Comparison of ENCODE assay signal across 1 cellular context in the genomic region with DNA sequence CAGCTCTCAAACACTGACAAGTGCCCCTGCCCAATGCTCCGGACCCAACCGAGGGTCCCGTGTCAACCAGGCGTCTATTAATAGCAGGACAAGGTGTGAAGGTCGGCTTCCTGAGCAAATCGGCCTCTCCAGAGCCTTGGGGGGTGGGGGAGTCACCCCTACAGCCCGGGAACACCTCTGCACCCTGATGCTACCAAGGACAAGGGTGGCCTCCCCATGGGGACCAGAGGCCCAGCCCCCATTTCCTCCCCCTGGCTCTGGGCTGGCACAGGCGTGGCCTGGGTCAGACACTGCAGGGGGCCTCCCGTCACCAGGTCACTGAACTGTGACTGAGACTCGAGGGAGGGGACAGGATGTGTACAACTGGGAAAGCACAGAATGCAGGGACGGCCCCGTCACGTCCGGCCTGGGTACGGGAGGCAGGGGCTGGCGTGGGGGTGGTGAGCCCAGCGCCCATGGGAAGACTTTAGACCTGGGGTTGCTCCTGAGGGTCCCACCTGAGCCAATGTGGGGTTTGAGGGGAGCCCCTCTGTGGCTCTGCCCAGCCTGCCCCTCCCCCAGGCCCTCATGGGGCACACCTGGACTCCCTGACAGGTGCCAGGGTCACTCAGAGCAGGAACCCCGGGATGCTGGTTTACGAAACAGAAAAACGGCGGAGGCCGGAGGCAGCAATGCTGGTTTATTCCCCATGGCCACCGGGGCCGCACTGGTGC.
TF ChIP-seq lines count a peak whose summit lies in the region.

No MANE protein-coding gene starts in this region.

TF ChIP-seq in HepG2, 621 proteins besides CTCF, POLR2A, EP300 and RAD21 (continued from another document and continues in another):
- TF ChIP-seq ZBTB10 (CRISPR knock-in tag; IDR thresholded peaks at IDR 0.05; ENCODE audit: borderline replicate concordance) (peak; percentile 52; the same call in 1 of the 2 replicates), ZNF777 (CRISPR knock-in tag; IDR thresholded peaks at IDR 0.05) (peak; percentile 41; the same call in 1 of the 2 replicates), RXRB (CRISPR knock-in tag; IDR thresholded peaks at IDR 0.05; ENCODE audit: borderline replicate concordance) (peak; percentile 99), ZSCAN30 (CRISPR knock-in tag; IDR thresholded peaks at IDR 0.05) (peak; percentile 87), PRPF4 (IDR thresholded peaks at IDR 0.05; ENCODE audit: low read depth, low read length, poor library complexity, severe bottlenecking) (no peak), ZNF7 (CRISPR knock-in tag; IDR thresholded peaks at IDR 0.05) (no peak), HMGA1 (CRISPR knock-in tag; conservative IDR thresholded peaks at IDR 0.05) (no peak), ZNF343 (CRISPR knock-in tag; IDR thresholded peaks at IDR 0.05) (no peak; the same call in 1 of the 2 replicates), MAX (IDR thresholded peaks at IDR 0.05) (peak; percentile 84), HDAC1 (CRISPR knock-in tag; IDR thresholded peaks at IDR 0.05) (peak; percentile 97), ETS1 (CRISPR knock-in tag; IDR thresholded peaks at IDR 0.05) (no peak), HOXA5 (CRISPR knock-in tag; IDR thresholded peaks at IDR 0.05) (no peak), KAT8 (CRISPR knock-in tag; IDR thresholded peaks at IDR 0.05) (peak; percentile 92), RBAK (CRISPR knock-in tag; IDR thresholded peaks at IDR 0.05) (no peak), DNMT1 (CRISPR knock-in tag; IDR thresholded peaks at IDR 0.05) (peak; percentile 37; the same call in 1 of the 2 replicates), GPN1 (CRISPR knock-in tag; IDR thresholded peaks at IDR 0.05; ENCODE audit: borderline replicate concordance) (no peak), ZNF513 (CRISPR knock-in tag; conservative IDR thresholded peaks at IDR 0.05) (no peak), SSRP1 (CRISPR knock-in tag; IDR thresholded peaks at IDR 0.05) (0 out of 2 replicates have a peak, but pooled peaks have one; percentile 85), ZNF770 (CRISPR knock-in tag; IDR thresholded peaks at IDR 0.05) (peak; percentile 83), HNRNPH1 (optimal IDR thresholded peaks at IDR 0.05; ENCODE audit: low read depth, low read length) (peak; percentile 19), ZIK1 (CRISPR knock-in tag; IDR thresholded peaks at IDR 0.05; ENCODE audit: borderline replicate concordance, low read depth) (peak; percentile 13), ZNF547 (CRISPR knock-in tag; IDR thresholded peaks at IDR 0.05) (peak; percentile 82; the same call in 1 of the 2 replicates), CENPX (CRISPR knock-in tag; IDR thresholded peaks at IDR 0.05) (no peak), MIER3 (CRISPR knock-in tag; IDR thresholded peaks at IDR 0.05; ENCODE audit: borderline replicate concordance) (peak; percentile 87; the same call in 1 of the 2 replicates), GABPA (IDR thresholded peaks at IDR 0.05; ENCODE audit: low read depth, low read length) (no peak), GABPA (CRISPR knock-in tag; IDR thresholded peaks at IDR 0.05; ENCODE audit: low read depth) (peak; percentile 96), MNT (IDR thresholded peaks at IDR 0.05) (peak; percentile 71), ZNF746 (CRISPR knock-in tag; IDR thresholded peaks at IDR 0.05) (peak; percentile 42), FOXC1 (CRISPR knock-in tag; IDR thresholded peaks at IDR 0.05; ENCODE audit: borderline replicate concordance) (no peak; the same call in 1 of the 2 replicates), RFX3 (CRISPR knock-in tag; IDR thresholded peaks at IDR 0.05) (no peak), ZNF660 (CRISPR knock-in tag; IDR thresholded peaks at IDR 0.05; ENCODE audit: borderline replicate concordance, low read depth) (no peak), XRCC5 (optimal IDR thresholded peaks at IDR 0.05; ENCODE audit: low read length) (peak; percentile 92), HHEX (CRISPR knock-in tag; IDR thresholded peaks at IDR 0.05) (peak; percentile 23; the same call in 1 of the 2 replicates), ZNF382 (CRISPR knock-in tag; IDR thresholded peaks at IDR 0.05; ENCODE audit: borderline replicate concordance) (no peak), TGIF2 (CRISPR knock-in tag; IDR thresholded peaks at IDR 0.05) (peak; percentile 95), SALL2 (CRISPR knock-in tag; IDR thresholded peaks at IDR 0.05) (peak; percentile 20; the same call in 1 of the 2 replicates), MYNN (CRISPR knock-in tag; IDR thresholded peaks at IDR 0.05; ENCODE audit: low read depth) (peak; percentile 62; the same call in 1 of the 2 replicates), ZSCAN31 (CRISPR knock-in tag; IDR thresholded peaks at IDR 0.05; ENCODE audit: low read depth) (peak; percentile 72; the same call in 1 of the 2 replicates), BHLHE40 (IDR thresholded peaks at IDR 0.05; ENCODE audit: low read length) (0 out of 2 replicates have a peak, but pooled peaks have one; percentile 3), CREB1 (IDR thresholded peaks at IDR 0.05) (peak; percentile 88), CREB1 (CRISPR knock-in tag; IDR thresholded peaks at IDR 0.05) (peak; percentile 94), ZNF569 (CRISPR knock-in tag; IDR thresholded peaks at IDR 0.05; ENCODE audit: borderline replicate concordance) (no peak; the same call in 1 of the 2 replicates), KDM6A (CRISPR knock-in tag; IDR thresholded peaks at IDR 0.05; ENCODE audit: low read depth) (peak; percentile 85)
- TF ChIP-seq, protein P1, sequence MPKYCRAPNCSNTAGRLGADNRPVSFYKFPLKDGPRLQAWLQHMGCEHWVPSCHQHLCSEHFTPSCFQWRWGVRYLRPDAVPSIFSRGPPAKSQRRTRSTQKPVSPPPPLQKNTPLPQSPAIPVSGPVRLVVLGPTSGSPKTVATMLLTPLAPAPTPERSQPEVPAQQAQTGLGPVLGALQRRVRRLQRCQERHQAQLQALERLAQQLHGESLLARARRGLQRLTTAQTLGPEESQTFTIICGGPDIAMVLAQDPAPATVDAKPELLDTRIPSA (CRISPR knock-in tag; IDR thresholded peaks at IDR 0.05; ENCODE audit: borderline replicate concordance) = no peak
- TF ChIP-seq, protein P2, sequence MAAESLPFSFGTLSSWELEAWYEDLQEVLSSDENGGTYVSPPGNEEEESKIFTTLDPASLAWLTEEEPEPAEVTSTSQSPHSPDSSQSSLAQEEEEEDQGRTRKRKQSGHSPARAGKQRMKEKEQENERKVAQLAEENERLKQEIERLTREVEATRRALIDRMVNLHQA (CRISPR knock-in tag; IDR thresholded peaks at IDR 0.05) = no peak
- TF ChIP-seq, protein P3, sequence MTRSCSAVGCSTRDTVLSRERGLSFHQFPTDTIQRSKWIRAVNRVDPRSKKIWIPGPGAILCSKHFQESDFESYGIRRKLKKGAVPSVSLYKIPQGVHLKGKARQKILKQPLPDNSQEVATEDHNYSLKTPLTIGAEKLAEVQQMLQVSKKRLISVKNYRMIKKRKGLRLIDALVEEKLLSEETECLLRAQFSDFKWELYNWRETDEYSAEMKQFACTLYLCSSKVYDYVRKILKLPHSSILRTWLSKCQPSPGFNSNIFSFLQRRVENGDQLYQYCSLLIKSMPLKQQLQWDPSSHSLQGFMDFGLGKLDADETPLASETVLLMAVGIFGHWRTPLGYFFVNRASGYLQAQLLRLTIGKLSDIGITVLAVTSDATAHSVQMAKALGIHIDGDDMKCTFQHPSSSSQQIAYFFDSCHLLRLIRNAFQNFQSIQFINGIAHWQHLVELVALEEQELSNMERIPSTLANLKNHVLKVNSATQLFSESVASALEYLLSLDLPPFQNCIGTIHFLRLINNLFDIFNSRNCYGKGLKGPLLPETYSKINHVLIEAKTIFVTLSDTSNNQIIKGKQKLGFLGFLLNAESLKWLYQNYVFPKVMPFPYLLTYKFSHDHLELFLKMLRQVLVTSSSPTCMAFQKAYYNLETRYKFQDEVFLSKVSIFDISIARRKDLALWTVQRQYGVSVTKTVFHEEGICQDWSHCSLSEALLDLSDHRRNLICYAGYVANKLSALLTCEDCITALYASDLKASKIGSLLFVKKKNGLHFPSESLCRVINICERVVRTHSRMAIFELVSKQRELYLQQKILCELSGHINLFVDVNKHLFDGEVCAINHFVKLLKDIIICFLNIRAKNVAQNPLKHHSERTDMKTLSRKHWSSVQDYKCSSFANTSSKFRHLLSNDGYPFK (CRISPR knock-in tag; IDR thresholded peaks at IDR 0.05; ENCODE audit: borderline replicate concordance) = peak; percentile 74
